ENCODE assay signal across 10 cellular contexts in the genomic region with DNA sequence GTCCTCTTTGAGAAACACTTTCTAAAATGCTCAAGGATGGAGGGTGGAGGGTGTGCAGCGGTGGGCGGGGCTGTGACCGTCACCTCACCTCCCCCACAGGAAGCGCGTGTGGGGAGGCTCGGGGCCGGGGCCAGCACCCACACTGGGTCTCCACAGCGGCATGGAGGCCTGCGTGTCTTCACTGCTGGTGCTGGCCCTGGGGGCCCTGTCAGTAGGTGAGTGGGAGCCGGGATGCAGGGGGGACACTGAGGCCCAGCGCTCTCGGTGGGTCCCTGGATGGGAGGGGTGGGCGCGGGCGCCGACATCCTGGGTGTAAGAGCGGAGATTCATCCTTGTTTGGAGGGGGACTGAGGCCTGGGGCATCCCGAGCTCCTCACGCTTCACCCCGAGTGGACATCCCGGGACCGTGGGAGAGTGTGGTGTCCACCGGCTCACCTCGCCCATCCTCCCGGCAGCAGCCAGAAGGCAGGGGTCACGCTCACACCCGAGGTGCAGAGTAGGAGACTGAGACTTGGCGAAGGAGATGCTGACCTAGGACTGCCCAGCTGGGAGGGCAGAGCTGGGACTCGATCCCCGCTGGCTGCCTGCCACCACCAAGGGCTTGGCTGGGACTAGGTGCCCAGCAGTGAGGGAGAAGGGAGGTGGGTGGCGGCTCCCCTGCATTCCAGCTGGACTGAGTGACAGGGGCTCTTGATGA. TPM values are rescaled to one million over a fixed set of nuclear protein-coding genes. Genes with fewer than 3 reads are reported as not detected.
DNase-seq lines count a peak whose midpoint lies in the region; ATAC-seq, FAIRE-seq and TF ChIP-seq lines count a peak whose summit lies in the region.
"Had no signal": no experiment of that assay in that cellular context is flagged by ENCODE, and none has a peak within 500 bp of the region (broad histone marks: within the 10 kb centered on the region; RNA-seq: fewer than 3 reads in every experiment).

TSS of gene GZMM (plus strand) at position 142 of the 697 bp plus-strand sequence. CDS start at position 161, 19 bp downstream.

- H3K9me3 ChIP-seq in SK-N-SH (no peaks in the 10 kb centered on the region), small intestine (ENCODE audit: control insufficient read depth, low read depth) (no peaks in the 10 kb centered on the region), aorta (ENCODE audit: control insufficient read depth, low read length) (no peaks in the 10 kb centered on the region)

- CTCF ChIA-PET in SK-N-SH (lab: Yijun Ruan, JAX): no interaction called here

- H3K4me1 ChIP-seq in SK-N-SH (ENCODE audit: control insufficient read depth in 1 of 2, insufficient read depth in 2 of 2, low read depth in 1 of 2, low read length in 1 of 2) (no peaks in the 10 kb centered on the region; a peak in 1 of 4 replicates), small intestine (ENCODE audit: control insufficient read depth in 2 of 2, insufficient read depth in 1 of 2, low read depth in 1 of 2, low read length in 1 of 2) (no peaks in the 10 kb centered on the region), aorta (ENCODE audit: control insufficient read depth in 1 of 2, insufficient read depth in 2 of 2, low read length in 2 of 2) (no peaks in the 10 kb centered on the region)

- H3K4me3 ChIP-seq in SK-N-SH (ENCODE audit: low read depth in 2 of 2, low read length in 1 of 2): no peak within 1 kb of the TSS
- H3K4me3 ChIP-seq in small intestine (ENCODE audit: low read depth in 1 of 2, low read length in 2 of 2): peak within 1 kb of the TSS in 1 of 2 donors; percentile 41
- no peak within 1 kb of the TSS for H3K4me3 ChIP-seq in aorta (ENCODE audit: low read length in 2 of 2)

- intact Hi-C loops in aorta (cut with DNase I): no loop called here

- no peak within 1 kb of the TSS for H2AFZ ChIP-seq in SK-N-SH (ENCODE audit: low read depth)

- no peaks in the 10 kb centered on the region for H3F3A ChIP-seq in SK-N-SH (replicated peaks; ENCODE audit: insufficient read depth)

- no peak for TF ChIP-seq EP300 in SK-N-SH (IDR thresholded peaks at IDR 0.05; ENCODE audit: borderline replicate concordance in 1 of 2, low read depth in 1 of 2, low read length in 1 of 2)

- no peaks in the 10 kb centered on the region for H4K20me1 ChIP-seq in SK-N-SH (ENCODE audit: insufficient read depth)

- ATAC-seq in SK-N-SH treated with all-trans-retinoic acid at 6 μM for 48 hours (peak; percentile 21), aorta (ENCODE audit: low FRiP score) (peak; percentile 13)

- DNase-seq in SK-N-SH: no peak
- peak; percentile 78 for DNase-seq in activated naive CD4-positive, alpha-beta T cell treated with anti-CD3 and anti-CD28 coated beads, Interleukin-2, amount 50 U/mL, for 16 hours
- peak; percentile 36 for DNase-seq in small intestine
- DNase-seq in aorta: no peak
- DNase-seq in midbrain (lab: John Stamatoyannopoulos, UW): no peak
- DNase-seq in NCI-H345 (lab: John Stamatoyannopoulos, UW): no peak
- DNase-seq in NCI-H1436 (lab: John Stamatoyannopoulos, UW): no peak
- DNase-seq: Kasumi-1 had no signal

- no peak for FAIRE-seq in small intestine (lab: Jason Lieb, UNC)
- FAIRE-seq: keratinocyte had no signal

- H3K4me2 ChIP-seq in SK-N-SH: no peak within 1 kb of the TSS

- H3K27ac ChIP-seq in SK-N-SH (ENCODE audit: low read depth in 2 of 2, low read length in 1 of 2) (no peak within 1 kb of the TSS), small intestine (ENCODE audit: low read depth in 1 of 2, low read length in 1 of 2) (peak within 1 kb of the TSS in 1 of 2 donors; percentile 2), aorta (ENCODE audit: low read depth in 1 of 2, low read length in 2 of 2) (no peak within 1 kb of the TSS)

- POLR2A ChIA-PET in SK-N-SH (lab: Yijun Ruan, JAX): no interaction called here

- no peaks in the 10 kb centered on the region for H3K9me2 ChIP-seq in SK-N-SH

- no peaks in the 10 kb centered on the region for H3K79me2 ChIP-seq in SK-N-SH (ENCODE audit: insufficient read depth)

- H3K27me3 ChIP-seq in SK-N-SH (ENCODE audit: insufficient read depth) (no peaks in the 10 kb centered on the region), small intestine (ENCODE audit: control insufficient read depth in 2 of 2, insufficient read depth in 2 of 2, low read length in 2 of 2) (peaks cover 0 to 2% of the 10 kb centered on the region in 2 donors), aorta (ENCODE audit: control insufficient read depth in 1 of 2, insufficient read depth in 2 of 2, low read length in 1 of 2) (no peaks in the 10 kb centered on the region)

- no peak for TF ChIP-seq CTCF in SK-N-SH (IDR thresholded peaks at IDR 0.05)

- no peak within 1 kb of the TSS for H3K9ac ChIP-seq in SK-N-SH

- H3K36me3 ChIP-seq in SK-N-SH (replicated peaks in 1 of 2; ENCODE audit: control insufficient read depth in 1 of 2, insufficient read depth in 2 of 2, low read length in 1 of 2): peaks cover 0 to 21% of the 10 kb centered on the region in 2 experiments
- H3K36me3 ChIP-seq in small intestine (ENCODE audit: control insufficient read depth in 2 of 2, insufficient read depth in 2 of 2, low read length in 2 of 2): peaks cover 0 to 4% of the 10 kb centered on the region in 2 donors
- peaks cover 0 to 11% of the 10 kb centered on the region in 2 donors for H3K36me3 ChIP-seq in aorta (ENCODE audit: control insufficient read depth in 1 of 2, insufficient read depth in 2 of 2, low read length in 1 of 2)

- TF ChIP-seq RAD21 in SK-N-SH (IDR thresholded peaks at IDR 0.05; ENCODE audit: low read length): no peak

- WGBS in SK-N-SH (ENCODE audit: low lambda C conversion rate): 63% methylated on average over 18 of the region's 31 CpGs
- WGBS in small intestine, 3 donors: 38 to 57% (median 48%) methylated on average over 24 to 31 of the region's 31 CpGs
- 60 to 63% methylated on average over 29 to 31 of the region's 31 CpGs for WGBS in aorta, 2 donors

TF ChIP-seq in SK-N-SH treated with all-trans-retinoic acid at 6 μM for 48 hours, 23 proteins besides CTCF, POLR2A, EP300 and RAD21 (continues in another document):
- TF ChIP-seq ZNF8 (CRISPR knock-in tag; IDR thresholded peaks at IDR 0.05): no peak
- no peak for TF ChIP-seq CREB5 (CRISPR knock-in tag; IDR thresholded peaks at IDR 0.05; ENCODE audit: low read depth)

TF ChIP-seq in SK-N-SH, 30 proteins besides CTCF, POLR2A, EP300 and RAD21:
- TF ChIP-seq, protein P1, sequence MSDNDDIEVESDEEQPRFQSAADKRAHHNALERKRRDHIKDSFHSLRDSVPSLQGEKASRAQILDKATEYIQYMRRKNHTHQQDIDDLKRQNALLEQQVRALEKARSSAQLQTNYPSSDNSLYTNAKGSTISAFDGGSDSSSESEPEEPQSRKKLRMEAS (IDR thresholded peaks at IDR 0.05; ENCODE audit: low read depth): no peak

RNA-seq across cellular contexts. Expression of gene GZMM, which starts in this region (rescaled TPM):
- polyA plus RNA-seq in SK-N-SH (2012; rRNA removed) (not detected in 2 replicates), small intestine (1 to 10 TPM in 2 of 3 donors, under 1 TPM in 1; 0.89 to 5.7 (median 1.9) TPM), aorta (1 to 10 TPM in 1 of 2 donors, not detected in 1; 2.8 TPM)
- polyA plus RNA-seq in SK-N-SH (2012; cell fraction: cytosol; rRNA removed): 0.06 TPM in 1 of 2 replicates, not detected in the other
- 0.07 and 0.11 TPM in 2 replicates for polyA plus RNA-seq in SK-N-SH (2012; cell fraction: nucleus; rRNA removed)
- under 1 TPM; 0.54 to 0.75 TPM for total RNA-seq in aorta
- polyA plus RNA-seq: keratinocyte had no signal

Comparison
In these comparisons a context has a peak if more than half of its experiments do, and no peak if none do; other contexts are left out.
1. DNase-seq: peak in activated naive CD4-positive, alpha-beta T cell treated with anti-CD3 and anti-CD28 coated beads, Interleukin-2, amount 50 U/mL, for 16 hours (single experiment) and small intestine (single experiment); none in SK-N-SH (single experiment), aorta (0 of 2), midbrain (single experiment), NCI-H345 (single experiment) and NCI-H1436 (single experiment).